ENCODE assay signal across 1 cellular context in the genomic region with DNA sequence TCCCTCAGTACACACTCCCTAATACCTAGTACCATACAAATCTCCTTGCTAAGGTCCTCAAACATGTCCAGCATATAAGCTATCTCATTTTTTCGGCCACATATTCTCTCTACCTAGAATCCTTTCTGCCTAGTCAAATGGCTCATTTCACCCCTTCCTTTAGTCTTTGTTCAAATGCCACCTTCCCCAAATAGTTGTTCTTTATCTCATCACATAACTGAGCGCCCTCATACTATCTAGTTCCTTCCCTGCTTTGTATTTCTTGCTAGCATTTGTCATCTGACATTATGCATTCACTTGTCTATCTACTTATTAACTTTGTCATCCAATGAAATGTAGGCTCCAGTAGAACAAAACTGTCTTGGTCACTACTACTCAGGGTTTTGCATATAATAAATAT.
TF ChIP-seq lines count a peak whose summit lies in the region.

No MANE protein-coding gene starts in this region.

TF ChIP-seq in K562, 482 proteins besides CTCF, POLR2A, EP300 and RAD21:
- TF ChIP-seq FOXK2 (conservative IDR thresholded peaks at IDR 0.05 in 1 of 2, IDR thresholded peaks at IDR 0.05 in 1 of 2; ENCODE audit: low read depth in 2 of 2) (no peak), CBFB (CRISPR knock-in tag; IDR thresholded peaks at IDR 0.05) (no peak), MCM7 (IDR thresholded peaks at IDR 0.05) (no peak), RBFOX2 (IDR thresholded peaks at IDR 0.05; ENCODE audit: low read depth, low read length) (no peak), HNRNPK (IDR thresholded peaks at IDR 0.05; ENCODE audit: low read depth, low read length, poor library complexity, severe bottlenecking) (no peak), MECOM (CRISPR knock-in tag; IDR thresholded peaks at IDR 0.05) (no peak), CAMTA2 (CRISPR knock-in tag; conservative IDR thresholded peaks at IDR 0.05) (no peak), ZNF586 (CRISPR knock-in tag; conservative IDR thresholded peaks at IDR 0.05) (no peak), IRF2 (CRISPR knock-in tag; IDR thresholded peaks at IDR 0.05) (no peak), ZNF408 (CRISPR knock-in tag; IDR thresholded peaks at IDR 0.05; ENCODE audit: low read depth) (no peak), SMAD2 (IDR thresholded peaks at IDR 0.05; ENCODE audit: low read depth, low read length) (no peak), NFXL1 (CRISPR knock-in tag; IDR thresholded peaks at IDR 0.05) (no peak), ZNF699 (CRISPR knock-in tag; IDR thresholded peaks at IDR 0.05; ENCODE audit: insufficient replicate concordance) (no peak), ARNT (IDR thresholded peaks at IDR 0.05) (no peak), ZNF644 (tag; IDR thresholded peaks at IDR 0.05; ENCODE audit: low read depth) (no peak), ZFX (CRISPR knock-in tag; IDR thresholded peaks at IDR 0.05) (no peak)
- TF ChIP-seq, protein P1, sequence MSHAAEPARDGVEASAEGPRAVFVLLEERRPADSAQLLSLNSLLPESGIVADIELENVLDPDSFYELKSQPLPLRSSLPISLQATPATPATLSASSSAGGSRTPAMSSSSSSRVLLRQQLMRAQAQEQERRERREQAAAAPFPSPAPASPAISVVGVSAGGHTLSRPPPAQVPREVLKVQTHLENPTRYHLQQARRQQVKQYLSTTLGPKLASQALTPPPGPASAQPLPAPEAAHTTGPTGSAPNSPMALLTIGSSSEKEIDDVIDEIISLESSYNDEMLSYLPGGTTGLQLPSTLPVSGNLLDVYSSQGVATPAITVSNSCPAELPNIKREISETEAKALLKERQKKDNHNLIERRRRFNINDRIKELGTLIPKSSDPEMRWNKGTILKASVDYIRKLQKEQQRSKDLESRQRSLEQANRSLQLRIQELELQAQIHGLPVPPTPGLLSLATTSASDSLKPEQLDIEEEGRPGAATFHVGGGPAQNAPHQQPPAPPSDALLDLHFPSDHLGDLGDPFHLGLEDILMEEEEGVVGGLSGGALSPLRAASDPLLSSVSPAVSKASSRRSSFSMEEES (CRISPR knock-in tag; IDR thresholded peaks at IDR 0.05): no peak
- TF ChIP-seq, protein P2, sequence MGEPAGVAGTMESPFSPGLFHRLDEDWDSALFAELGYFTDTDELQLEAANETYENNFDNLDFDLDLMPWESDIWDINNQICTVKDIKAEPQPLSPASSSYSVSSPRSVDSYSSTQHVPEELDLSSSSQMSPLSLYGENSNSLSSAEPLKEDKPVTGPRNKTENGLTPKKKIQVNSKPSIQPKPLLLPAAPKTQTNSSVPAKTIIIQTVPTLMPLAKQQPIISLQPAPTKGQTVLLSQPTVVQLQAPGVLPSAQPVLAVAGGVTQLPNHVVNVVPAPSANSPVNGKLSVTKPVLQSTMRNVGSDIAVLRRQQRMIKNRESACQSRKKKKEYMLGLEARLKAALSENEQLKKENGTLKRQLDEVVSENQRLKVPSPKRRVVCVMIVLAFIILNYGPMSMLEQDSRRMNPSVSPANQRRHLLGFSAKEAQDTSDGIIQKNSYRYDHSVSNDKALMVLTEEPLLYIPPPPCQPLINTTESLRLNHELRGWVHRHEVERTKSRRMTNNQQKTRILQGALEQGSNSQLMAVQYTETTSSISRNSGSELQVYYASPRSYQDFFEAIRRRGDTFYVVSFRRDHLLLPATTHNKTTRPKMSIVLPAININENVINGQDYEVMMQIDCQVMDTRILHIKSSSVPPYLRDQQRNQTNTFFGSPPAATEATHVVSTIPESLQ (CRISPR knock-in tag; IDR thresholded peaks at IDR 0.05): no peak
- TF ChIP-seq, protein P3, sequence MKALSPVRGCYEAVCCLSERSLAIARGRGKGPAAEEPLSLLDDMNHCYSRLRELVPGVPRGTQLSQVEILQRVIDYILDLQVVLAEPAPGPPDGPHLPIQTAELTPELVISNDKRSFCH (CRISPR knock-in tag; IDR thresholded peaks at IDR 0.05): no peak
- TF ChIP-seq, protein P3 (tag; IDR thresholded peaks at IDR 0.05): no peak
- TF ChIP-seq, protein P4, sequence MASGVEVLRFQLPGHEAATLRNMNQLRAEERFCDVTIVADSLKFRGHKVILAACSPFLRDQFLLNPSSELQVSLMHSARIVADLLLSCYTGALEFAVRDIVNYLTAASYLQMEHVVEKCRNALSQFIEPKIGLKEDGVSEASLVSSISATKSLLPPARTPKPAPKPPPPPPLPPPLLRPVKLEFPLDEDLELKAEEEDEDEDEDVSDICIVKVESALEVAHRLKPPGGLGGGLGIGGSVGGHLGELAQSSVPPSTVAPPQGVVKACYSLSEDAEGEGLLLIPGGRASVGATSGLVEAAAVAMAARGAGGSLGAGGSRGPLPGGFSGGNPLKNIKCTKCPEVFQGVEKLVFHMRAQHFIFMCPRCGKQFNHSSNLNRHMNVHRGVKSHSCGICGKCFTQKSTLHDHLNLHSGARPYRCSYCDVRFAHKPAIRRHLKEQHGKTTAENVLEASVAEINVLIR (CRISPR knock-in tag; IDR thresholded peaks at IDR 0.05): no peak
TF ChIP-seq in K562: peak in this region for 0.
